ENCODE assay signal across 29 cellular contexts in genomic region chr7:105096306-105096705, GRCh38.
A peak's percentile ranks its signal among the peaks of the same experiment; 100 is the strongest.
DNase-seq lines count a peak whose midpoint lies in the region; ATAC-seq and TF ChIP-seq lines count a peak whose summit lies in the region.
"Had no signal": no experiment of that assay in that cellular context is flagged by ENCODE, and none has a peak within 500 bp of the region (broad histone marks: within the 10 kb centered on the region; RNA-seq: fewer than 3 reads in every experiment).

No MANE protein-coding gene starts in this region.

- DNase-seq in left ventricle myocardium inferior (no peak), heart left ventricle (no peak), WTC11 (ENCODE audit: low spot score) (no peak), mesothelial cell of epicardium (ENCODE audit: low spot score in 2 of 2, unreplicated experiment in 2 of 2) (no peak)
- DNase-seq in stimulated activated CD4-positive, alpha-beta T cell treated with anti-CD3 and anti-CD28 coated beads, Interleukin-4, amount 100 ng/mL, for 24 hours, result no peak
- DNase-seq: activated CD4-positive, alpha-beta T cell treated with anti-CD3 and anti-CD28 coated beads for 1 hour; activated CD8-positive, alpha-beta memory T cell treated with anti-CD3 and anti-CD28 coated beads for 24 hours; activated naive CD4-positive, alpha-beta T cell; anterior cingulate cortex; C1 segment of cervical spinal cord; DMS79 treated with DMSO at 0.1 percent for 48 hours; effector memory CD4-positive, alpha-beta T cell; foreskin keratinocyte; GF-D8; HCEC 1CT; KBM-7; NCI-H1417; NCI-H2081 treated with DMSO at 0.1 percent for 48 hours; NCI-H345; NCI-H748 treated with DMSO at 0.1 percent for 48 hours; RPMI8226 had no signal

- no peaks in the 10 kb centered on the region for H3K4me1 Mint-ChIP-seq in WTC11
- H3K4me1 Mint-ChIP-seq in mesothelial cell of epicardium, result peaks cover 2% of the 10 kb centered on the region
- H3K4me1 Mint-ChIP-seq in stimulated activated memory B cell treated with anti-CD40 and anti-IgM and Interleukin-4, amounts not matched to agents 10 μg/mL and 1 μg/mL and 100 μg/mL, for 72 hours, result peaks cover 28% of the 10 kb centered on the region

- no peak overlapping the region for H3K4me3 Mint-ChIP-seq in WTC11
- no peak overlapping the region for H3K4me3 Mint-ChIP-seq in mesothelial cell of epicardium
- H3K4me3 Mint-ChIP-seq in stimulated activated memory B cell treated with anti-CD40 and anti-IgM and Interleukin-4, amounts not matched to agents 10 μg/mL and 1 μg/mL and 100 μg/mL, for 72 hours, result no peak overlapping the region
- H3K4me3 Mint-ChIP-seq: memory B cell; T-helper 1 cell treated with Interleukin-12 subunit alpha and Interleukin-12 subunit beta and Interleukin-4 antibody, amounts not matched to agents 30 μg/mL and 1 μg/mL, for 36 hours had no signal

- H3K9me3 Mint-ChIP-seq in WTC11 (no peaks in the 10 kb centered on the region), mesothelial cell of epicardium (no peaks in the 10 kb centered on the region)
- no peaks in the 10 kb centered on the region for H3K9me3 Mint-ChIP-seq in stimulated activated memory B cell treated with anti-CD40 and anti-IgM and Interleukin-4, amounts not matched to agents 10 μg/mL and 1 μg/mL and 100 μg/mL, for 72 hours
- H3K9me3 Mint-ChIP-seq: memory B cell; T-helper 1 cell treated with Interleukin-12 subunit alpha and Interleukin-12 subunit beta and Interleukin-4 antibody, amounts not matched to agents 30 μg/mL and 1 μg/mL, for 36 hours had no signal

- 0 out of 2 replicates have a peak overlapping the region, but pooled peaks have one; percentile 30 for H3K27ac Mint-ChIP-seq in WTC11
- peak overlapping the region; percentile 59 for H3K27ac Mint-ChIP-seq in mesothelial cell of epicardium
- H3K27ac Mint-ChIP-seq in stimulated activated memory B cell treated with anti-CD40 and anti-IgM and Interleukin-4, amounts not matched to agents 10 μg/mL and 1 μg/mL and 100 μg/mL, for 72 hours, result peak overlapping the region; percentile 46
- H3K27ac Mint-ChIP-seq: T-helper 1 cell treated with Interleukin-12 subunit alpha and Interleukin-12 subunit beta and Interleukin-4 antibody, amounts not matched to agents 30 μg/mL and 1 μg/mL, for 36 hours had no signal

- POLR2A ChIA-PET in WTC11 (lab: Charles Lee), result no interaction called here

- no peak for TF ChIP-seq CTCF in left ventricle myocardium inferior (IDR thresholded peaks at IDR 0.05; ENCODE audit: borderline replicate concordance)
- TF ChIP-seq CTCF in heart left ventricle (IDR thresholded peaks at IDR 0.05), result no peak
- no peak for TF ChIP-seq CTCF in WTC11 (IDR thresholded peaks at IDR 0.05)
- no peak for TF ChIP-seq CTCF in mesothelial cell of epicardium (IDR thresholded peaks at IDR 0.05; ENCODE audit: unreplicated experiment)

- no peak for ATAC-seq in heart left ventricle
- ATAC-seq in WTC11, result no peak
- no peak for ATAC-seq in stimulated activated memory B cell treated with anti-CD40 and anti-IgM and Interleukin-4, amounts not matched to agents 10 μg/mL and 1 μg/mL and 100 μg/mL, for 72 hours
- ATAC-seq in HG02852 (IDR thresholded peaks at IDR 0.05; ENCODE audit: unreplicated experiment), result no peak
- ATAC-seq: foreskin keratinocyte had no signal

- no peak overlapping the region for H3K4me3 ChIP-seq in left ventricle myocardium inferior
- no peak overlapping the region for H3K4me3 ChIP-seq in heart left ventricle
- H3K4me3 ChIP-seq: coronary artery, esophagus muscularis mucosa, tibial nerve had no signal

- H3K4me1 ChIP-seq in left ventricle myocardium inferior (peaks cover 21% of the 10 kb centered on the region), heart left ventricle (peaks cover 0 to 22% (median 5%) of the 10 kb centered on the region in 12 donors)

- intact Hi-C loops in left ventricle myocardium inferior (cut with micrococcal nuclease) (loop anchor here (10.0 kb wide), 1 partner anchor 112 kb away; no protein-coding TSS in a partner anchor), heart left ventricle (cut with DNase I) (loop anchor here in 1 of 10 donors (5.0 kb wide), 1 partner anchor 114 kb away; no protein-coding TSS in a partner anchor)

- H3K9me3 ChIP-seq in left ventricle myocardium inferior (replicated peaks) (no peaks in the 10 kb centered on the region), heart left ventricle (no peaks in the 10 kb centered on the region)
- H3K9me3 ChIP-seq: esophagus muscularis mucosa, neutrophil, tibial nerve had no signal

- H3K27me3 Mint-ChIP-seq in WTC11 (ENCODE audit: low read depth) (no peaks in the 10 kb centered on the region), mesothelial cell of epicardium (ENCODE audit: low read depth) (no peaks in the 10 kb centered on the region)
- no peaks in the 10 kb centered on the region for H3K27me3 Mint-ChIP-seq in stimulated activated memory B cell treated with anti-CD40 and anti-IgM and Interleukin-4, amounts not matched to agents 10 μg/mL and 1 μg/mL and 100 μg/mL, for 72 hours
- H3K27me3 Mint-ChIP-seq: memory B cell had no signal

- H3K36me3 Mint-ChIP-seq in WTC11, result peaks cover 37% of the 10 kb centered on the region
- H3K36me3 Mint-ChIP-seq in mesothelial cell of epicardium, result peaks cover 29% of the 10 kb centered on the region
- peaks cover 28% of the 10 kb centered on the region for H3K36me3 Mint-ChIP-seq in stimulated activated memory B cell treated with anti-CD40 and anti-IgM and Interleukin-4, amounts not matched to agents 10 μg/mL and 1 μg/mL and 100 μg/mL, for 72 hours

- CTCF ChIA-PET in WTC11 (lab: Charles Lee), result no interaction called here

- H3K36me3 ChIP-seq in left ventricle myocardium inferior, result peaks cover 32% of the 10 kb centered on the region
- H3K36me3 ChIP-seq in heart left ventricle, result peaks cover 0 to 99% (median 83%) of the 10 kb centered on the region in 9 donors

- H3K27me3 ChIP-seq in left ventricle myocardium inferior (ENCODE audit: low read depth) (no peaks in the 10 kb centered on the region), heart left ventricle (no peaks in the 10 kb centered on the region)
- H3K27me3 ChIP-seq: esophagus muscularis mucosa, foreskin keratinocyte, neutrophil, tibial nerve had no signal

- H3K27ac ChIP-seq in left ventricle myocardium inferior (replicated peaks) (peak overlapping the region; percentile 62), heart left ventricle (no peak overlapping the region)
- H3K27ac ChIP-seq: coronary artery, foreskin keratinocyte, tibial nerve had no signal

- no peak for TF ChIP-seq POLR2A in heart left ventricle (IDR thresholded peaks at IDR 0.05)

- 92 to 98% (median 95%) methylated on average over 3 of the region's 3 CpGs for whole genome bisulfite sequencing in heart left ventricle, 4 donors

TF ChIP-seq in WTC11, 78 proteins besides CTCF, POLR2A, EP300 and RAD21 (continues in another document):
- no peak for TF ChIP-seq PRRX2 (CRISPR knock-in tag; IDR thresholded peaks at IDR 0.05)
- TF ChIP-seq ATF2 (CRISPR knock-in tag; IDR thresholded peaks at IDR 0.05; ENCODE audit: borderline replicate concordance, low read depth), result no peak
- no peak for TF ChIP-seq JUN (CRISPR knock-in tag; IDR thresholded peaks at IDR 0.05)
- no peak for TF ChIP-seq GRHL2 (CRISPR knock-in tag; IDR thresholded peaks at IDR 0.05; ENCODE audit: insufficient replicate concordance, severe bottlenecking)
- TF ChIP-seq ETV6 (CRISPR knock-in tag; IDR thresholded peaks at IDR 0.05), result no peak
- TF ChIP-seq OVOL2 (CRISPR knock-in tag; IDR thresholded peaks at IDR 0.05; ENCODE audit: borderline replicate concordance), result no peak
- TF ChIP-seq ZNF219 (CRISPR knock-in tag; IDR thresholded peaks at IDR 0.05; ENCODE audit: borderline replicate concordance), result no peak
- no peak for TF ChIP-seq GABPB1 (CRISPR knock-in tag; IDR thresholded peaks at IDR 0.05)
- TF ChIP-seq ZNF425 (CRISPR knock-in tag; conservative IDR thresholded peaks at IDR 0.05), result no peak
